20 cellular contexts compared by ENCODE assay signal in the genomic region with DNA sequence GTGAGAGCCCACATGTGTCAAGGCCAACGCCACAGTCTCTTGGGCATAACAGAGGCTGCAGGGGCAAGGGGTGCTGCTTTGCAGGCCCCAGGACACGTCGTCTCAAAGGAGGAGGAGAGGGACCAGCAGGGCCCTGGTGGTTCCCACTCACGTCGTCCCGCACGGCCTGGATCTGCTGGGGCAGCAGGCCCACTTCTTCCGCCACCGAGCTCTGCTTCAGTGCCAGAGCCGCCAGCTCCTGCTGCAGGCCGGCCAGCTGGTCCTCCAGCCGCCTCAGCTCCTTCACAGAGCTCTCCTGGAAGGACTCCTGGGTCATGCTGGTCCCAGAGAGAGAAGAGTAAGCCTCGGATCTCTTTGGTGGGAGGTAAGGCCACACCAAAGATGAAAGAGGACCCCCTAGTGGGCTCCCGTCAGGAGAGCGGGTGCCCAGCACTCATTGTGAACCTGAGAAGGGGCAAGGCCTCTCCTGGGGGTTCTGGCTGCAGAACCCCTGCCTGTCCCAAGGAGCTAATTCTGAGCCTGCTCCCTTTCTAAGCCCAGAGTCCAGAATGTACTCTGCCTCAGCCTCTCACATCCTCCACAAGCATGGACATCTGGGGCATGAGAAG. TPM values are rescaled to one million over a fixed set of nuclear protein-coding genes. Genes with fewer than 3 reads are reported as not detected.
DNase-seq lines count a peak whose midpoint lies in the region; ATAC-seq and TF ChIP-seq lines count a peak whose summit lies in the region.
"Had no signal": no experiment of that assay in that cellular context is flagged by ENCODE, and none has a peak within 500 bp of the region (broad histone marks: within the 10 kb centered on the region; RNA-seq: fewer than 3 reads in every experiment).

No MANE protein-coding gene starts in this region.

- no peak overlapping the region for H2AFZ ChIP-seq in MM.1S (ENCODE audit: low read length)
- H2AFZ ChIP-seq: GM23338 had no signal

- no peaks in the 10 kb centered on the region for H3K27me3 ChIP-seq in left ventricle myocardium inferior (ENCODE audit: low read depth)
- H3K27me3 ChIP-seq in dorsolateral prefrontal cortex, result no peaks in the 10 kb centered on the region
- no peaks in the 10 kb centered on the region for H3K27me3 ChIP-seq in MM.1S (replicated peaks; ENCODE audit: insufficient read depth, low read length)
- H3K27me3 ChIP-seq: suprapubic skin had no signal

- H3K9me3 Mint-ChIP-seq in activated CD8-positive, alpha-beta T cell treated with anti-CD3 and anti-CD28 coated beads for 36 hours, result no peaks in the 10 kb centered on the region
- no peaks in the 10 kb centered on the region for H3K9me3 Mint-ChIP-seq in stimulated activated naive B cell treated with anti-CD40 and anti-IgM and Interleukin-4, amounts not matched to agents 10 μg/mL and 1 μg/mL and 100 μg/mL, for 72 hours
- H3K9me3 Mint-ChIP-seq: GM23338 had no signal

- peaks cover 28% of the 10 kb centered on the region for H3K4me1 ChIP-seq in left ventricle myocardium inferior
- H3K4me1 ChIP-seq in MM.1S (ENCODE audit: low read length), result peaks cover 7% of the 10 kb centered on the region; the same call in 1 of the 2 replicates

- H3K27ac ChIP-seq in left ventricle myocardium inferior (replicated peaks) (no peak overlapping the region), dorsolateral prefrontal cortex (peak overlapping the region; percentile 77 to 100 (median 98)), MM.1S (ENCODE audit: low read length) (no peak overlapping the region)
- H3K27ac ChIP-seq: suprapubic skin had no signal

- H3K27ac Mint-ChIP-seq in activated CD8-positive, alpha-beta T cell treated with anti-CD3 and anti-CD28 coated beads for 36 hours, result peak overlapping the region; percentile 59
- H3K27ac Mint-ChIP-seq in stimulated activated naive B cell treated with anti-CD40 and anti-IgM and Interleukin-4, amounts not matched to agents 10 μg/mL and 1 μg/mL and 100 μg/mL, for 72 hours, result peak overlapping the region; percentile 85
- H3K27ac Mint-ChIP-seq: GM23338 had no signal

- H3K9me3 ChIP-seq in left ventricle myocardium inferior (replicated peaks), result no peaks in the 10 kb centered on the region
- H3K9me3 ChIP-seq in MM.1S (replicated peaks; ENCODE audit: insufficient read depth, low read length), result no peaks in the 10 kb centered on the region
- H3K9me3 ChIP-seq: suprapubic skin had no signal

- no peak for ATAC-seq in Right ventricle myocardium inferior
- no peak for ATAC-seq in activated CD8-positive, alpha-beta T cell treated with anti-CD3 and anti-CD28 coated beads for 36 hours
- ATAC-seq in stimulated activated naive B cell treated with anti-CD40 and anti-IgM and Interleukin-4, amounts not matched to agents 10 μg/mL and 1 μg/mL and 100 μg/mL, for 72 hours (replicated peaks), result no peak
- ATAC-seq: sciatic nerve had no signal

- H3K36me3 Mint-ChIP-seq in activated CD8-positive, alpha-beta T cell treated with anti-CD3 and anti-CD28 coated beads for 36 hours (ENCODE audit: low read depth), result peaks cover 69% of the 10 kb centered on the region
- peaks cover 57 to 66% of the 10 kb centered on the region in 2 donors for H3K36me3 Mint-ChIP-seq in stimulated activated naive B cell treated with anti-CD40 and anti-IgM and Interleukin-4, amounts not matched to agents 10 μg/mL and 1 μg/mL and 100 μg/mL, for 72 hours

- DNase-seq in Right ventricle myocardium inferior (ENCODE audit: missing footprints) (peak; percentile 45), left ventricle myocardium inferior (no peak), dorsolateral prefrontal cortex (peak in 1 of 10 donors; percentile 57), MM.1S (no peak), NCI-H748 (lab: John Stamatoyannopoulos, UW; ENCODE audit: unreplicated experiment) (no peak), A172 (ENCODE audit: low spot score) (no peak)
- DNase-seq in activated CD8-positive, alpha-beta T cell treated with anti-CD3 and anti-CD28 coated beads for 36 hours, result no peak
- DNase-seq in stimulated activated naive B cell treated with anti-CD40 and anti-IgM and Interleukin-4, amounts not matched to agents 10 μg/mL and 1 μg/mL and 100 μg/mL, for 72 hours, result no peak
- DNase-seq: activated CD8-positive, alpha-beta memory T cell treated with anti-CD3 and anti-CD28 coated beads, Interleukin-2, amount 50 U/mL, for 4 hours; cerebellar nuclear complex; GDM1; hippocampal formation; kidney glomerular epithelial cell; NCI-H187 treated with DMSO at 0.1 percent for 48 hours; NCI-H510A; occipital lobe; SHP77 had no signal

- TF ChIP-seq CTCF in left ventricle myocardium inferior (IDR thresholded peaks at IDR 0.05; ENCODE audit: borderline replicate concordance), result no peak
- no peak for TF ChIP-seq CTCF in activated CD8-positive, alpha-beta T cell treated with anti-CD3 and anti-CD28 coated beads for 36 hours (IDR thresholded peaks at IDR 0.05)
- TF ChIP-seq CTCF in dorsolateral prefrontal cortex (IDR thresholded peaks at IDR 0.05 in 54 of 56, conservative IDR thresholded peaks at IDR 0.05 in 2 of 56; ENCODE audit: low read depth in 1 of 56, partially characterized antibody in 56 of 56), result no peak
- no peak for TF ChIP-seq CTCF in MM.1S (IDR thresholded peaks at IDR 0.05; ENCODE audit: low read length)

- peaks cover 40% of the 10 kb centered on the region for H3K4me1 Mint-ChIP-seq in activated CD8-positive, alpha-beta T cell treated with anti-CD3 and anti-CD28 coated beads for 36 hours (ENCODE audit: low read depth)
- peaks cover 17 to 34% of the 10 kb centered on the region in 2 donors for H3K4me1 Mint-ChIP-seq in stimulated activated naive B cell treated with anti-CD40 and anti-IgM and Interleukin-4, amounts not matched to agents 10 μg/mL and 1 μg/mL and 100 μg/mL, for 72 hours

- peaks cover 46% of the 10 kb centered on the region for H3F3A ChIP-seq in MM.1S (ENCODE audit: insufficient read depth, low read length)

- H3K9me2 ChIP-seq in MM.1S (replicated peaks; ENCODE audit: insufficient read depth, low read length), result no peaks in the 10 kb centered on the region

- CTCF ChIA-PET in activated CD8-positive, alpha-beta T cell treated with anti-CD3 and anti-CD28 coated beads for 36 hours (lab: Charles Lee), result interaction anchor here (0.9 to 1.4 kb wide), 3 partner anchors 12 to 16 kb away, joined by 3 to 4 read pairs (median 3); no protein-coding TSS in a partner anchor

- peaks cover 100% of the 10 kb centered on the region for H3K36me3 ChIP-seq in left ventricle myocardium inferior
- peaks cover 27% of the 10 kb centered on the region for H3K36me3 ChIP-seq in MM.1S (replicated peaks; ENCODE audit: insufficient read depth, low read length)

- POLR2A ChIA-PET in activated CD8-positive, alpha-beta T cell treated with anti-CD3 and anti-CD28 coated beads for 36 hours (lab: Charles Lee), result interaction anchor here (40.0 to 41.0 kb wide), 2 partner anchors 2 to 16 kb away, joined by 905 read pairs; a partner anchor contains a TSS

- H3K4me3 Mint-ChIP-seq in activated CD8-positive, alpha-beta T cell treated with anti-CD3 and anti-CD28 coated beads for 36 hours, result no peak overlapping the region
- H3K4me3 Mint-ChIP-seq in stimulated activated naive B cell treated with anti-CD40 and anti-IgM and Interleukin-4, amounts not matched to agents 10 μg/mL and 1 μg/mL and 100 μg/mL, for 72 hours, result no peak overlapping the region
- H3K4me3 Mint-ChIP-seq: GM23338 had no signal

- H3K4me2 ChIP-seq in MM.1S (ENCODE audit: low read depth, low read length), result no peak overlapping the region
- H3K4me2 ChIP-seq: GM23338 had no signal

- H3K79me2 ChIP-seq in MM.1S (ENCODE audit: low read length), result peaks cover 56% of the 10 kb centered on the region

- no peak overlapping the region for H3K9ac ChIP-seq in MM.1S (ENCODE audit: low read length)

- no peaks in the 10 kb centered on the region for H4K20me1 ChIP-seq in MM.1S (ENCODE audit: insufficient read depth, low read length)

- H3K4me3 ChIP-seq in left ventricle myocardium inferior, result no peak overlapping the region
- H3K4me3 ChIP-seq in dorsolateral prefrontal cortex, result peak overlapping the region in 1 of 59 donors; percentile 7
- H3K4me3 ChIP-seq in MM.1S (ENCODE audit: low read length), result no peak overlapping the region
- H3K4me3 ChIP-seq: GM23338, suprapubic skin had no signal

- no peaks in the 10 kb centered on the region for H3K27me3 Mint-ChIP-seq in activated CD8-positive, alpha-beta T cell treated with anti-CD3 and anti-CD28 coated beads for 36 hours
- H3K27me3 Mint-ChIP-seq in stimulated activated naive B cell treated with anti-CD40 and anti-IgM and Interleukin-4, amounts not matched to agents 10 μg/mL and 1 μg/mL and 100 μg/mL, for 72 hours, result no peaks in the 10 kb centered on the region

- intact Hi-C loops in Right ventricle myocardium inferior (cut with DNase I) (no loop called here), left ventricle myocardium inferior (cut with micrococcal nuclease) (no loop called here), dorsolateral prefrontal cortex (cut with DNase I) (no loop called here)
- intact Hi-C loops in activated CD8-positive, alpha-beta T cell treated with anti-CD3 and anti-CD28 coated beads for 36 hours (cut with micrococcal nuclease), result no loop called here

RNA-seq across cellular contexts. Expression of a gene that starts 15.6 kb away (rescaled TPM):
- total RNA-seq in Right ventricle myocardium inferior (126 TPM), left ventricle myocardium inferior (116 TPM), dorsolateral prefrontal cortex (100 to 1,000 TPM; 122 to 627 (median 268) TPM)
- total RNA-seq in activated CD8-positive, alpha-beta T cell treated with anti-CD3 and anti-CD28 coated beads for 36 hours, result 100 to 1,000 TPM; 101 to 107 TPM
- 61.3 and 77.4 TPM in 2 replicates for total RNA-seq in A172 (2014; rRNA removed; shearing (Covaris generic))

RNA-seq across cellular contexts. Expression of a gene that starts 34.5 kb away (rescaled TPM):
- total RNA-seq in Right ventricle myocardium inferior (26.8 TPM), left ventricle myocardium inferior (28.9 TPM), dorsolateral prefrontal cortex (10 to 100 TPM; 30.5 to 76.8 (median 48.2) TPM)
- total RNA-seq in activated CD8-positive, alpha-beta T cell treated with anti-CD3 and anti-CD28 coated beads for 36 hours, result 10 to 100 TPM; 93.3 to 97.6 TPM
- total RNA-seq in A172 (2014; rRNA removed; shearing (Covaris generic)), result 8.3 and 16.1 TPM in 2 replicates

RNA-seq across cellular contexts. Expression of a gene that starts 39.5 kb away (rescaled TPM):
- total RNA-seq in Right ventricle myocardium inferior, result 17.5 TPM
- 18.7 TPM for total RNA-seq in left ventricle myocardium inferior
- 10 to 100 TPM; 84.7 to 88.1 TPM for total RNA-seq in activated CD8-positive, alpha-beta T cell treated with anti-CD3 and anti-CD28 coated beads for 36 hours
- total RNA-seq in dorsolateral prefrontal cortex, result 10 to 100 TPM; 41.2 to 87.6 (median 55.2) TPM
- total RNA-seq in A172 (2014; rRNA removed; shearing (Covaris generic)), result 43.3 and 44.5 TPM in 2 replicates

RNA-seq across cellular contexts. Expression of a gene that starts 53.7 kb away (rescaled TPM):
- 10.0 TPM for total RNA-seq in Right ventricle myocardium inferior
- total RNA-seq in left ventricle myocardium inferior, result 10.0 TPM
- total RNA-seq in activated CD8-positive, alpha-beta T cell treated with anti-CD3 and anti-CD28 coated beads for 36 hours, result 1 to 10 TPM; 5.5 to 6.0 TPM
- total RNA-seq in dorsolateral prefrontal cortex, result 10 to 100 TPM; 15.6 to 42.0 (median 23.9) TPM
- total RNA-seq in A172 (2014; rRNA removed; shearing (Covaris generic)), result 11.7 TPM in 2 replicates

RNA-seq across cellular contexts. Expression of a gene that starts 58.5 kb away (rescaled TPM):
- total RNA-seq in Right ventricle myocardium inferior (66.3 TPM), left ventricle myocardium inferior (66.6 TPM), dorsolateral prefrontal cortex (10 to 100 TPM; 26.7 to 64.2 (median 47.2) TPM)
- total RNA-seq in activated CD8-positive, alpha-beta T cell treated with anti-CD3 and anti-CD28 coated beads for 36 hours, result 100 to 1,000 TPM; 155 to 158 TPM
- 58.0 and 67.7 TPM in 2 replicates for total RNA-seq in A172 (2014; rRNA removed; shearing (Covaris generic))

Comparison
In these comparisons a context has a peak if more than half of its experiments do, and no peak if none do; other contexts are left out.
1. H3K27ac ChIP-seq: peak in dorsolateral prefrontal cortex (59 of 59); none in left ventricle myocardium inferior (single experiment) and MM.1S (single experiment).